In the genomic region with DNA sequence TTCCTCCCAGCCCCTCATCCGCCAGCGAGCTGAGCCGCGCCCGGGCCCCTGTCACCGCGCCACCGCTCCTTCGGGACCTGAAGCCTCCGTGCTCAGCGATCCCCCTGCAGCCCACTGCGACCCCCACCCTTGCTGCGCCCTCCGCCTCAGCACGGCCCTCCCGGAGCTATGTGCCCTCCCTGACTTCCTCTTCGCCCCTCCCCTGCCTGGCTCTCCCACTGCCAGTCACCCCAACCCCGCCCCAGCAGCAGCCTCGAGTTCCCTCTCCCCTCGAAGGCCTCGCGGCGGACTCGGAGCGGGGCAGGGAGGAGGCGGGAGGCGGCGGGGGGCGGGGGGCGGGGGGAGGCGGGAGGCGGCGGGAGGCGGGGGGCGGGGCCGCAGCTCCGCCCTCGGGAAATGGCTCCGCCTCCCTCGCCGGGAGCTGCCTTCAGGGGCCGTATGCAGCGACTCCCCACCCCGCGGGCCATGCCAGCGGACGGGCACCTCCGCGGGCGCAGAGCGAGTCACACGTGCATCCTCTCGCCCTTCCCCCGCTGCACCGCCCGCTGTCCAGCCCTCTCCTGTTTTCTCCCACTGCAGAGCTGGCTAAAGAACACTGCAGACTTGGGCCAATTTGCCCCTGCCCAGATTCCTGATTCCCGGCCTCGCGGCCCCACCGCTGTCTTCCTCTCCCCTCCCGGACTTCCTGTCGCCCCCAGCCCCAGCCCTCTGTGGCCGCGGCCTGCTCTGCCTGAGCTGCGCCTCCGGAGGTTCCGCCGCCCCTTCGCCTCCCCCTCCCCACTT, we compare ENCODE assay signal across 8 cellular contexts. TPM values are rescaled to one million over a fixed set of nuclear protein-coding genes. Genes with fewer than 3 reads are reported as not detected.
DNase-seq lines count a peak whose midpoint lies in the region; ATAC-seq and TF ChIP-seq lines count a peak whose summit lies in the region.

No MANE protein-coding gene starts in this region.

- H3K9me3 ChIP-seq in right lobe of liver = no peaks in the 10 kb centered on the region

- peak in 1 of 4 donors; percentile 5 for TF ChIP-seq CTCF in right lobe of liver (IDR thresholded peaks at IDR 0.05)

- H3K4me3 ChIP-seq in right lobe of liver = peak overlapping the region; percentile 41 to 63 (median 62)

- peak; percentile 84 for TF ChIP-seq POLR2A in right lobe of liver (IDR thresholded peaks at IDR 0.05)

- WGBS in right lobe of liver (ENCODE audit: insufficient coverage, low coverage, low lambda C conversion rate, missing lambda C conversion rate) = 3% methylated on average over 16 of the region's 69 CpGs

- DNase-seq in SHP77 (lab: John Stamatoyannopoulos, UW) (peak; percentile 10 to 30), SHP77 treated with DMSO at 0.1 percent for 48 hours (lab: John Stamatoyannopoulos, UW) (no peak), NCI-H524 treated with DMSO at 0.1 percent for 48 hours (lab: John Stamatoyannopoulos, UW) (peak; percentile 20), dermis blood vessel endothelial cell (peak; percentile 97), right lobe of liver (peak; percentile 96 to 98 (median 98))
- DNase-seq in activated CD4-positive, alpha-beta T cell treated with anti-CD3 and anti-CD28 coated beads, Interleukin-2, amount 50 U/mL, for 24 hours (ENCODE audit: low read depth in 1 of 2, low spot score in 1 of 2) = peak; percentile 48 to 67
- peak; percentile 69 to 75 for DNase-seq in stimulated activated CD4-positive, alpha-beta T cell treated with anti-CD3 and anti-CD28 coated beads, Interleukin-2, amount 100 ng/mL, for 48 hours

- H3K27me3 ChIP-seq in right lobe of liver = no peaks in the 10 kb centered on the region

- H3K4me1 ChIP-seq in right lobe of liver = peaks cover 0 to 34% (median 12%) of the 10 kb centered on the region in 4 donors

- intact Hi-C loops in right lobe of liver (cut with DNase I) = no loop called here

- ATAC-seq in HG03442 (IDR thresholded peaks at IDR 0.05; ENCODE audit: unreplicated experiment) (peak; percentile 67), right lobe of liver (peak; percentile 84 to 91 (median 88))

- no peaks in the 10 kb centered on the region for H3K36me3 ChIP-seq in right lobe of liver

- peak overlapping the region; percentile 89 to 99 (median 98) for H3K27ac ChIP-seq in right lobe of liver

RNA-seq across cellular contexts. Expression of gene ADIPOR2, which starts 29.1 kb away (rescaled TPM):
- 59.9 and 68.6 TPM in 2 replicates for total RNA-seq in dermis blood vessel endothelial cell
- 100 to 1,000 TPM in 1 of 6 experiments, 10 to 100 TPM in 5; 46.5 to 108 (median 59.8) TPM for total RNA-seq in right lobe of liver

RNA-seq across cellular contexts. Expression of gene WNT5B, which starts 32.7 kb away (rescaled TPM):
- total RNA-seq in dermis blood vessel endothelial cell (0.28 and 1.5 TPM in 2 replicates), right lobe of liver (1 to 10 TPM in 4 of 6 experiments, under 1 TPM in 2; 0.43 to 8.1 (median 1.5) TPM)
